Comparison of ENCODE assay signal across 24 cellular contexts in genomic region chr1:21110163-21110562, GRCh38.
"Had no signal": no experiment of that assay in that cellular context is flagged by ENCODE, and none has a peak within 500 bp of the region (broad histone marks: within the 10 kb centered on the region; RNA-seq: fewer than 3 reads in every experiment).

No MANE protein-coding gene starts in this region.

- DNase-seq: naive thymus-derived CD4-positive, alpha-beta T cell; natural killer cell; occipital lobe; ovary; right cardiac atrium; right lobe of liver; sigmoid colon; small intestine; stimulated activated CD4-positive, alpha-beta T cell treated with anti-CD3 and anti-CD28 coated beads, Interleukin-15, amount 100 ng/mL, for 24 hours; stimulated activated CD4-positive, alpha-beta T cell treated with anti-CD3 and anti-CD28 coated beads, Interleukin-2, amount 100 ng/mL, for 24 hours; stimulated activated CD4-positive, alpha-beta T cell treated with anti-CD3 and anti-CD28 coated beads, Interleukin-2, amount 100 ng/mL, for 48 hours; stimulated activated CD4-positive, alpha-beta T cell treated with anti-CD3 and anti-CD28 coated beads, Interleukin-4, amount 100 ng/mL, for 24 hours; stimulated activated naive B cell treated with anti-CD40 and anti-IgM and Interleukin-4, amounts not matched to agents 10 μg/mL and 1 μg/mL and 100 μg/mL, for 72 hours; stimulated activated naive CD4-positive, alpha-beta T cell treated with Interleukin-2 at 50 U/mL for 16 hours; stomach; tibial artery; transverse colon; upper lobe of right lung; uterus had no signal

- ATAC-seq: naive thymus-derived CD4-positive, alpha-beta T cell; natural killer cell; right cardiac atrium; right lobe of liver; stimulated activated effector memory CD8-positive, alpha-beta T cell treated with anti-CD3 and anti-CD28 coated beads, Interleukin-12 subunit alpha, Interleukin-12 subunit beta, amount 100 ng/mL, for 72 hours; stimulated activated naive B cell treated with anti-CD40 and anti-IgM and Interleukin-4, amounts not matched to agents 10 μg/mL and 1 μg/mL and 100 μg/mL, for 72 hours; upper lobe of right lung had no signal

- H3K9me3 ChIP-seq: ovary, prostate gland, right lobe of liver, sigmoid colon, stomach, thoracic aorta, tibial artery, transverse colon, upper lobe of right lung, uterus had no signal

- H3K4me3 ChIP-seq: neural progenitor cell, ovary, prostate gland, right lobe of liver, sigmoid colon, stomach, thoracic aorta, tibial artery, transverse colon, upper lobe of right lung, uterus had no signal

- H3K9ac ChIP-seq: neural progenitor cell, parathyroid adenoma had no signal

- H2AFZ ChIP-seq: neural progenitor cell, parathyroid adenoma had no signal

- H3K27ac ChIP-seq: neural progenitor cell, ovary, parathyroid adenoma, prostate gland, right lobe of liver, sigmoid colon, stomach, thoracic aorta, tibial artery, upper lobe of right lung, uterus had no signal

- FAIRE-seq: small intestine had no signal

- H3K27me3 ChIP-seq: neural progenitor cell, ovary, right lobe of liver, sigmoid colon, stomach, tibial artery, transverse colon, upper lobe of right lung, uterus had no signal

- H3K4me2 ChIP-seq: neural progenitor cell had no signal

- H3K36me3 ChIP-seq: ovary, prostate gland, right lobe of liver, thoracic aorta, uterus had no signal

- H3K4me1 ChIP-seq: neural progenitor cell, parathyroid adenoma, prostate gland, tibial artery, upper lobe of right lung, uterus had no signal
